8 cellular contexts compared by ENCODE assay signal in genomic region chr3:113514265-113514769, GRCh38. TPM values are rescaled to one million over a fixed set of nuclear protein-coding genes. Genes with fewer than 3 reads are reported as not detected.
DNase-seq lines count a peak whose midpoint lies in the region; ATAC-seq, FAIRE-seq and TF ChIP-seq lines count a peak whose summit lies in the region.

No MANE protein-coding gene starts in this region.

- ATAC-seq in HG02970 (IDR thresholded peaks at IDR 0.05; ENCODE audit: low FRiP score, unreplicated experiment): peak; percentile 20
- ATAC-seq in HG03175 (IDR thresholded peaks at IDR 0.05; ENCODE audit: unreplicated experiment): no peak

- H3K27me3 Mint-ChIP-seq in astrocyte (ENCODE audit: low read depth, unreplicated experiment): peaks cover 4% of the 10 kb centered on the region

- 1% methylated on average over 9 of the region's 9 CpGs for WGBS in lower leg skin, 2 donors

- H3K27ac Mint-ChIP-seq in astrocyte (ENCODE audit: unreplicated experiment): no peak overlapping the region

- no peak overlapping the region for H3K4me3 Mint-ChIP-seq in astrocyte (ENCODE audit: unreplicated experiment)

- H3K9me3 ChIP-seq in BLaER1 (peaks cover 11% of the 10 kb centered on the region), astrocyte (ENCODE audit: insufficient read depth, low read depth, low read length) (no peaks in the 10 kb centered on the region)

- no peak for FAIRE-seq in astrocyte (lab: Jason Lieb, UNC)

- H3K36me3 ChIP-seq in BLaER1: no peaks in the 10 kb centered on the region
- H3K36me3 ChIP-seq in astrocyte (ENCODE audit: insufficient read depth, low read length): no peaks in the 10 kb centered on the region

- peak overlapping the region; percentile 66 for H3K27ac ChIP-seq in BLaER1
- H3K27ac ChIP-seq in astrocyte (ENCODE audit: low read depth, low read length): peak overlapping the region; percentile 86

- DNase-seq in astrocyte (ENCODE audit: low read depth): peak; percentile 8
- no peak for DNase-seq in lower leg skin (ENCODE audit: low spot score in 2 of 2)
- no peak for DNase-seq in central memory CD4-positive, alpha-beta T cell
- DNase-seq in NCI-H526 treated with DMSO at 0.1 percent for 48 hours (lab: John Stamatoyannopoulos, UW): no peak
- no peak for DNase-seq in activated CD4-positive, alpha-beta T cell treated with anti-CD3 and anti-CD28 coated beads, Interleukin-2, amount 50 U/mL, for 1 hour

- H3K4me1 Mint-ChIP-seq in astrocyte (ENCODE audit: low read depth, unreplicated experiment): no peaks in the 10 kb centered on the region

- H3K4me2 ChIP-seq in BLaER1 (peak overlapping the region; percentile 86), astrocyte (ENCODE audit: low read length) (peak overlapping the region; percentile 99)

- no peaks in the 10 kb centered on the region for H3K9me3 Mint-ChIP-seq in astrocyte (ENCODE audit: unreplicated experiment)

- no peak for TF ChIP-seq POLR2A in lower leg skin (IDR thresholded peaks at IDR 0.05)

- peaks cover 24% of the 10 kb centered on the region for H3K79me2 ChIP-seq in astrocyte (ENCODE audit: insufficient read depth, low read length)

- peak overlapping the region; percentile 92 for H3K4me3 ChIP-seq in BLaER1
- peak overlapping the region; percentile 96 for H3K4me3 ChIP-seq in astrocyte (ENCODE audit: insufficient read depth, low read depth, low read length)
- H3K4me3 ChIP-seq in lower leg skin (ENCODE audit: low read depth, poor library complexity, severe bottlenecking): peak overlapping the region; percentile 78

- peaks cover 2% of the 10 kb centered on the region for H3K36me3 Mint-ChIP-seq in astrocyte (ENCODE audit: low read depth, unreplicated experiment)

- H3K9ac ChIP-seq in BLaER1 (peak overlapping the region; percentile 82), astrocyte (ENCODE audit: low read length) (peak overlapping the region; percentile 94)

- intact Hi-C loops in lower leg skin (cut with DNase I; ENCODE audit: low total_unique reads): no loop called here

- H4K20me1 ChIP-seq in BLaER1 (no peaks in the 10 kb centered on the region), astrocyte (ENCODE audit: insufficient read depth, low read length) (no peaks in the 10 kb centered on the region)

- H3K27me3 ChIP-seq in BLaER1 (no peaks in the 10 kb centered on the region), astrocyte (ENCODE audit: insufficient read depth, low read length) (no peaks in the 10 kb centered on the region)

- H3K4me1 ChIP-seq in BLaER1: peaks cover 16% of the 10 kb centered on the region
- H3K4me1 ChIP-seq in astrocyte (ENCODE audit: insufficient read depth, low read length): peaks cover 6% of the 10 kb centered on the region

- peak overlapping the region; percentile 99 for H2AFZ ChIP-seq in astrocyte (ENCODE audit: low read depth, low read length)

- TF ChIP-seq CTCF in astrocyte (IDR thresholded peaks at IDR 0.05; ENCODE audit: insufficient read depth, low read depth, low read length) (no peak), lower leg skin (IDR thresholded peaks at IDR 0.05) (no peak)

RNA-seq across cellular contexts. Expression of gene SPICE1, which starts 0.6 kb away (rescaled TPM):
- total RNA-seq in astrocyte (18.4 and 19.0 TPM in 2 replicates), lower leg skin (10 to 100 TPM in 3 of 4 donors, 1 to 10 TPM in 1; 8.7 to 36.3 (median 16.7) TPM)

RNA-seq across cellular contexts. Expression of gene SIDT1, which starts 18.0 kb away (rescaled TPM):
- total RNA-seq in astrocyte: not detected in 2 replicates
- 1 to 10 TPM in 2 of 4 donors, under 1 TPM in 2; 0.13 to 2.7 (median 0.99) TPM for total RNA-seq in lower leg skin
